ENCODE assay signal across 8 cellular contexts in the genomic region with DNA sequence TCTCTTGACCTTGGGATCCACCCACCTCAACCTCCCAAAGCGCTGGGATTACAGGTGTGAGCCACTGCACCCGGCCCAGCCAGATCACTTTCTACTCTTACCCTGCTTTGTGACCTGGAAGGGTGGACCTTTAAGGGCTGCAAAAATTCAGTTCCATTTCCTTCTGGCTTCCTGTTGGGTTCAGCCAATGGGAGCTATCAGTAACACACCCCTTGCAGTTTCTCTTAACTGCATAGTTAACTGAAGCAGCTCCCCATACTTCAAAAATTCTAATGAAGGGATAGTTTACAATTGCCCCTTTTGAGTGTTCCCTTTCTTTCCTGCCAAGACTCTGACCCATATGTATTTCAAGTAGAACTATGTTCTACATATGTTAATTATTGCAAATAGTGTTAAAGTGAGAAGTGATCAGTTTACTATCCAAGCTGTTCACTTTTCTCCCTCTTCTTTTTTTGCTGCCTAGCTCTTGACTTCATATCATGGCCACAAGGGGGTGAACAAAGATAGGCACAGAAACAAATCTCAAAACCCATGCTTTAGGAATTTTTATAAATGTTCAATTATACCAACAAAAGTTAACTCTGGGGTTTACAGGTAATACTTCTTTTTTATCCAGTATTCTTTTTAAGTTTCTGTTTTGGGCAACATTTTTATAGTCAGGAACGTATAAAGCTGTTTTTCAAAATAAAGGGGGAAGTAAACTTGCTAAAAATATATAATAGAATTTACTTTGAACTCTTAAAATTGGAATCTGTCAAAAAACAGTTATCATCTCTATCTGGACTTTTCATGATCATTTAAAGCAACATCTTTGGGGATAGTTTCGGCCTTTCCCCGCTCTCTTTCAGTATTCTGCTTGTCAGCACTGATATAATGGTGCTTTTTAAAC. TPM values are rescaled to one million over a fixed set of nuclear protein-coding genes. Genes with fewer than 3 reads are reported as not detected.
A peak's percentile ranks its signal among the peaks of the same experiment; 100 is the strongest.
DNase-seq lines count a peak whose midpoint lies in the region; FAIRE-seq and TF ChIP-seq lines count a peak whose summit lies in the region.

No MANE protein-coding gene starts in this region.

- H3K4me3 ChIP-seq in bronchial epithelial cell (ENCODE audit: low read depth, low read length), result no peak overlapping the region

- FAIRE-seq in bronchial epithelial cell (lab: Jason Lieb, UNC), result no peak

- H3K36me3 ChIP-seq in bronchial epithelial cell (ENCODE audit: control insufficient read depth, insufficient read depth, low read length), result no peaks in the 10 kb centered on the region

- DNase-seq in stimulated activated CD4-positive, alpha-beta T cell treated with anti-CD3 and anti-CD28 coated beads, Interleukin-4, amount 100 ng/mL, for 24 hours, result peak; percentile 15
- no peak for DNase-seq in stimulated activated CD4-positive, alpha-beta T cell treated with anti-CD3 and anti-CD28 coated beads, Interleukin-2, amount 100 ng/mL, for 24 hours
- DNase-seq in NCI-H446 (lab: John Stamatoyannopoulos, UW) (peak; percentile 12 to 23), bronchial epithelial cell (ENCODE audit: low read depth) (peak; percentile 40), myocyte (ENCODE audit: low read depth) (peak; percentile 57), NCI-H510A treated with DMSO at 0.1 percent for 48 hours (lab: John Stamatoyannopoulos, UW) (no peak)
- DNase-seq in activated CD4-positive, CD25-positive, alpha-beta regulatory T cell (lab: John Stamatoyannopoulos, UW), result no peak
- no peak for DNase-seq in stimulated activated CD4-positive, alpha-beta T cell treated with anti-CD3 and anti-CD28 coated beads, Interleukin-2, amount 100 ng/mL, for 48 hours

- TF ChIP-seq CTCF in bronchial epithelial cell (IDR thresholded peaks at IDR 0.05; ENCODE audit: insufficient read depth, low read length, severe bottlenecking), result peak; percentile 49

- H3K27me3 ChIP-seq in bronchial epithelial cell (ENCODE audit: control insufficient read depth, insufficient read depth, low read length), result no peaks in the 10 kb centered on the region

RNA-seq across cellular contexts. Expression of a gene that starts 8.1 kb away (rescaled TPM):
- total RNA-seq in bronchial epithelial cell (1.3 and 1.8 TPM in 2 replicates), myocyte (3.5 and 3.6 TPM in 2 replicates)
- 1.8 TPM for polyA plus RNA-seq in myocyte (2012)

RNA-seq across cellular contexts. Expression of a gene that starts 8.4 kb away (rescaled TPM):
- total RNA-seq in bronchial epithelial cell (51.7 and 57.4 TPM in 2 replicates), myocyte (35.5 and 35.7 TPM in 2 replicates)
- 130 TPM for polyA plus RNA-seq in myocyte (2012)

Comparison
In these comparisons a context has a peak if more than half of its experiments do, and no peak if none do; other contexts are left out.
1. DNase-seq: peak in stimulated activated CD4-positive, alpha-beta T cell treated with anti-CD3 and anti-CD28 coated beads, Interleukin-4, amount 100 ng/mL, for 24 hours (single experiment), NCI-H446 (2 of 2), bronchial epithelial cell (single experiment) and myocyte (single experiment); none in stimulated activated CD4-positive, alpha-beta T cell treated with anti-CD3 and anti-CD28 coated beads, Interleukin-2, amount 100 ng/mL, for 24 hours (0 of 2), activated CD4-positive, CD25-positive, alpha-beta regulatory T cell (0 of 4), stimulated activated CD4-positive, alpha-beta T cell treated with anti-CD3 and anti-CD28 coated beads, Interleukin-2, amount 100 ng/mL, for 48 hours (0 of 2) and NCI-H510A treated with DMSO at 0.1 percent for 48 hours (single experiment).